ENCODE assay signal across 8 cellular contexts in the genomic region with DNA sequence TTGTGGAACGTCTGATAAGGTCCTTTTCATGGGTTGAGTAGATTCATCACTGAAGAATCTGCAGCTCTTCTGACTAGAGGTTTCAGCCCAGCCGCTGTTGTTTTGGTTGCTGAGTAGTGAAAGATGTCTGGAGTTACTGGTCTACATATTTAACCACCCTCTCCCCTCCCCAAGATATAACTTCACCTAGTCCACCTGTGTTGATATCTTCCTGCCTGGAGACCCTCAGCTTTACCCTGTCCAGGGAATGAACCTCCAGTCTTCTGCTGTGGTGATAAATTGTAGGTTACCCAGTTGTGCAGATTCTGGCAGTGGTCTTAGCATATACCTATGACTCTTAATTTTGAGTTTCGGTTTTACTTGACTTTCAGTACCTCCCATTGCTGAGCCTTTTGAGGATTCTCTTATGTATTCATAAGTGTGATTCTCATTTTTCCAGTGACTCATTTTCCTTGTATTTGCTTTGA.
DNase-seq lines count a peak whose midpoint lies in the region; ATAC-seq and TF ChIP-seq lines count a peak whose summit lies in the region.

No MANE protein-coding gene starts in this region.

- H3K4me1 ChIP-seq in adrenal gland (replicated peaks in 1 of 2): peaks cover 0 to 25% of the 10 kb centered on the region in 2 donors

- intact Hi-C loops in adrenal gland (cut with DNase I): no loop called here

- no peak overlapping the region for H3K27ac ChIP-seq in adrenal gland

- no peak for TF ChIP-seq POLR2A in adrenal gland (IDR thresholded peaks at IDR 0.05)

- H3K36me3 ChIP-seq in adrenal gland (replicated peaks in 1 of 2): no peaks in the 10 kb centered on the region

- DNase-seq in activated T-cell treated with anti-CD3 and anti-CD28 coated beads, Interleukin-2, amount 50 U/mL, for 72 hours: peak; percentile 38 to 51
- DNase-seq in stimulated activated CD4-positive, alpha-beta T cell treated with anti-CD3 and anti-CD28 coated beads, Interleukin-4, amount 100 ng/mL, for 4 hours: peak; percentile 28 to 32
- DNase-seq in DMS53 treated with DMSO at 0.1 percent for 48 hours (lab: John Stamatoyannopoulos, UW; ENCODE audit: unreplicated experiment): no peak
- no peak for DNase-seq in NK-92 (lab: John Stamatoyannopoulos, UW; ENCODE audit: unreplicated experiment)
- no peak for DNase-seq in adrenal gland
- DNase-seq in NCI-H1105 treated with DMSO at 0.1 percent for 48 hours (lab: John Stamatoyannopoulos, UW): no peak

- peak overlapping the region; percentile 74 to 75 for H3K4me3 Mint-ChIP-seq in activated T-cell treated with anti-CD3 and anti-CD28 coated beads, Interleukin-2, amount 50 U/mL, for 72 hours

- no peak overlapping the region for H3K4me3 ChIP-seq in adrenal gland

- H3K9me3 Mint-ChIP-seq in activated T-cell treated with anti-CD3 and anti-CD28 coated beads, Interleukin-2, amount 50 U/mL, for 72 hours: no peaks in the 10 kb centered on the region

- H3K36me3 Mint-ChIP-seq in activated T-cell treated with anti-CD3 and anti-CD28 coated beads, Interleukin-2, amount 50 U/mL, for 72 hours (ENCODE audit: insufficient read depth in 2 of 2): no peaks in the 10 kb centered on the region

- H3K27me3 Mint-ChIP-seq in activated T-cell treated with anti-CD3 and anti-CD28 coated beads, Interleukin-2, amount 50 U/mL, for 72 hours (ENCODE audit: low read depth): no peaks in the 10 kb centered on the region

- WGBS in adrenal gland, 4 donors: 69 to 87% (median 81%) methylated on average over 3 of the region's 3 CpGs

- no peaks in the 10 kb centered on the region for H3K27me3 ChIP-seq in adrenal gland

- H3K27ac Mint-ChIP-seq in activated T-cell treated with anti-CD3 and anti-CD28 coated beads, Interleukin-2, amount 50 U/mL, for 72 hours: peak overlapping the region; percentile 68

- no peak for TF ChIP-seq CTCF in adrenal gland (IDR thresholded peaks at IDR 0.05)

- peaks cover 62% of the 10 kb centered on the region for H3K4me1 Mint-ChIP-seq in activated T-cell treated with anti-CD3 and anti-CD28 coated beads, Interleukin-2, amount 50 U/mL, for 72 hours (ENCODE audit: low read depth)

- no peaks in the 10 kb centered on the region for H3K9me3 ChIP-seq in adrenal gland (replicated peaks in 1 of 3)

- peak; percentile 92 for ATAC-seq in GM19372 (IDR thresholded peaks at IDR 0.05; ENCODE audit: low read depth, unreplicated experiment)
- peak; percentile 88 for ATAC-seq in HG03196 (IDR thresholded peaks at IDR 0.05; ENCODE audit: unreplicated experiment)
- ATAC-seq in activated T-cell treated with anti-CD3 and anti-CD28 coated beads, Interleukin-2, amount 50 U/mL, for 72 hours (replicated peaks in 1 of 2): peak; percentile 97

Comparison
In these comparisons a context has a peak if more than half of its experiments do, and no peak if none do; other contexts are left out.
1. DNase-seq: peak in activated T-cell treated with anti-CD3 and anti-CD28 coated beads, Interleukin-2, amount 50 U/mL, for 72 hours (2 of 2) and stimulated activated CD4-positive, alpha-beta T cell treated with anti-CD3 and anti-CD28 coated beads, Interleukin-4, amount 100 ng/mL, for 4 hours (2 of 2); none in DMS53 treated with DMSO at 0.1 percent for 48 hours (single experiment), NK-92 (single experiment), adrenal gland (0 of 7) and NCI-H1105 treated with DMSO at 0.1 percent for 48 hours (single experiment).
2. Peak in every context shown above with its lines, with median percentiles within 50 percentile points of each other: ATAC-seq.